Comparison of ENCODE assay signal across 20 cellular contexts in genomic region chr10:120984221-120984620, GRCh38.
DNase-seq lines count a peak whose midpoint lies in the region; ATAC-seq, FAIRE-seq and TF ChIP-seq lines count a peak whose summit lies in the region.
"Had no signal": no experiment of that assay in that cellular context is flagged by ENCODE, and none has a peak within 500 bp of the region (broad histone marks: within the 10 kb centered on the region; RNA-seq: fewer than 3 reads in every experiment).

No MANE protein-coding gene starts in this region.

- peaks cover 10 to 21% (median 14%) of the 10 kb centered on the region in 4 experiments for H3K4me1 ChIP-seq in H1 (replicated peaks in 1 of 4; ENCODE audit: control insufficient read depth in 3 of 4, insufficient read depth in 4 of 4, low read length in 3 of 4)
- H3K4me1 ChIP-seq in osteoblast (ENCODE audit: insufficient read depth, low read length): no peaks in the 10 kb centered on the region
- H3K4me1 ChIP-seq in vagina: peaks cover 11% of the 10 kb centered on the region

- no peak overlapping the region for H2BK120ac ChIP-seq in H1 (replicated peaks; ENCODE audit: low read depth, low read length)

- peaks cover 2 to 9% of the 10 kb centered on the region in 2 experiments; a peak in 3 of 4 replicates for H3K9me3 ChIP-seq in H1 (ENCODE audit: insufficient read depth in 2 of 2, low read depth in 1 of 2, low read length in 1 of 2)
- no peaks in the 10 kb centered on the region for H3K9me3 ChIP-seq in osteoblast (ENCODE audit: low read depth, low read length)
- no peaks in the 10 kb centered on the region for H3K9me3 ChIP-seq in vagina
- H3K9me3 ChIP-seq: A549 had no signal

- no peak for TF ChIP-seq RAD21 in H1 (IDR thresholded peaks at IDR 0.05 in 1 of 2, conservative IDR thresholded peaks at IDR 0.05 in 1 of 2; ENCODE audit: low read depth in 2 of 2, low read length in 2 of 2)

- H3K4me3 ChIP-seq in H1 (ENCODE audit: extremely low read depth in 1 of 4, insufficient read depth in 2 of 4, low read depth in 3 of 4, low read length in 4 of 4) (no peak overlapping the region), osteoblast (ENCODE audit: insufficient read depth, low read length) (no peak overlapping the region), vagina (no peak overlapping the region)
- H3K4me3 ChIP-seq: A549, GM23248 had no signal

- POLR2A ChIA-PET in H1 (lab: Charles Lee; ENCODE audit: partially characterized antibody): no interaction called here

- no peak for ATAC-seq in Right ventricle myocardium inferior
- ATAC-seq: A549, HCT116 had no signal

- H4K8ac ChIP-seq in H1 (ENCODE audit: extremely low read depth, insufficient read depth, low read length): no peak overlapping the region

- no peak overlapping the region for H3K23ac ChIP-seq in H1 (ENCODE audit: insufficient read length)

- CTCF ChIA-PET in H1 (lab: Charles Lee; ENCODE audit: partially characterized antibody): interaction anchor here (1.5 to 3.9 kb wide), 2 partner anchors 13 to 21 kb away, joined by 6 to 15 read pairs; no protein-coding TSS in a partner anchor

- H4K20me1 ChIP-seq in H1 (replicated peaks in 1 of 2; ENCODE audit: control insufficient read depth in 1 of 2, insufficient read depth in 2 of 2, low read length in 2 of 2) (no peaks in the 10 kb centered on the region), osteoblast (ENCODE audit: insufficient read depth, low read length) (no peaks in the 10 kb centered on the region)

- H2BK5ac ChIP-seq in H1 (ENCODE audit: low read depth, low read length): no peak overlapping the region

- H3K27ac ChIP-seq in H1 (ENCODE audit: low read depth, low read length) (no peak overlapping the region), osteoblast (ENCODE audit: low read depth, low read length) (no peak overlapping the region), vagina (no peak overlapping the region)
- H3K27ac ChIP-seq: 22Rv1, A549, C4-2B, GM23248 had no signal

- H2AFZ ChIP-seq in H1 (ENCODE audit: low read length) (no peak overlapping the region), osteoblast (ENCODE audit: low read length) (no peak overlapping the region)
- H2AFZ ChIP-seq: GM23248 had no signal

- H3K56ac ChIP-seq in H1 (replicated peaks; ENCODE audit: insufficient read length, low read depth, low read length): no peak overlapping the region

- H3K36me3 ChIP-seq in H1 (ENCODE audit: control insufficient read depth in 2 of 4, insufficient read depth in 4 of 4, low read length in 3 of 4) (no peaks in the 10 kb centered on the region), osteoblast (ENCODE audit: insufficient read depth, low read length) (no peaks in the 10 kb centered on the region), vagina (no peaks in the 10 kb centered on the region)

- intact Hi-C loops in cardiac septum (cut with DNase I) (no loop called here), Right ventricle myocardium inferior (cut with DNase I) (no loop called here), vagina (cut with DNase I) (no loop called here)

- no peak overlapping the region for H2BK12ac ChIP-seq in H1 (ENCODE audit: low read depth, low read length)

- no peak overlapping the region for H3K18ac ChIP-seq in H1 (ENCODE audit: extremely low read depth, low read length)

- H3K27me3 ChIP-seq in H1 (replicated peaks in 1 of 4; ENCODE audit: control insufficient read depth in 3 of 4, extremely low read depth in 1 of 4, insufficient read depth in 3 of 4, low read length in 3 of 4) (peaks cover 0 to 14% (median 11%) of the 10 kb centered on the region in 4 experiments; a peak in 5 of 7 replicates), osteoblast (ENCODE audit: insufficient read depth, low read length) (peaks cover 3% of the 10 kb centered on the region), vagina (no peaks in the 10 kb centered on the region)

- H3K79me2 ChIP-seq in H1 (ENCODE audit: control insufficient read depth in 1 of 2, insufficient read depth in 2 of 2, low read length in 2 of 2) (no peaks in the 10 kb centered on the region), osteoblast (ENCODE audit: insufficient read depth, low read length) (no peaks in the 10 kb centered on the region)

- no peak for TF ChIP-seq EP300 in H1 (IDR thresholded peaks at IDR 0.05; ENCODE audit: borderline replicate concordance in 1 of 2, low read depth in 2 of 2, low read length in 2 of 2)

- H4K91ac ChIP-seq in H1 (replicated peaks; ENCODE audit: insufficient read length, low read length): no peak overlapping the region

- H3K23me2 ChIP-seq in H1 (ENCODE audit: low read depth, low read length): peaks cover 3% of the 10 kb centered on the region

- no peak overlapping the region for H3K14ac ChIP-seq in H1 (ENCODE audit: insufficient read length)

- H4K5ac ChIP-seq in H1 (ENCODE audit: insufficient read length, low read depth, low read length): no peak overlapping the region

- no peak overlapping the region for H3K9ac ChIP-seq in H1 (replicated peaks in 1 of 4; ENCODE audit: extremely low read depth in 1 of 4, low read depth in 3 of 4, low read length in 3 of 4)
- H3K9ac ChIP-seq: GM23248 had no signal

- H3K4ac ChIP-seq in H1 (replicated peaks; ENCODE audit: insufficient read length, low read depth, low read length): no peak overlapping the region

- TF ChIP-seq CTCF in H1 (IDR thresholded peaks at IDR 0.05; ENCODE audit: control extremely low read depth in 1 of 3, insufficient read depth in 1 of 3, low read depth in 1 of 3, low read length in 3 of 3): no peak
- no peak for TF ChIP-seq CTCF in osteoblast (IDR thresholded peaks at IDR 0.05; ENCODE audit: extremely low read depth, low read depth, low read length)
- TF ChIP-seq CTCF in vagina (IDR thresholded peaks at IDR 0.05): no peak

- H3K4me2 ChIP-seq in H1 (ENCODE audit: insufficient read depth in 1 of 2, low read depth in 2 of 2, low read length in 2 of 2) (no peak overlapping the region), osteoblast (ENCODE audit: insufficient read depth, low read length) (no peak overlapping the region)
- H3K4me2 ChIP-seq: A549 had no signal

- no peak for TF ChIP-seq POLR2A in H1 (IDR thresholded peaks at IDR 0.05; ENCODE audit: control extremely low read depth in 1 of 2, low read depth in 2 of 2, low read length in 2 of 2)
- TF ChIP-seq POLR2A in vagina (IDR thresholded peaks at IDR 0.05): no peak

- peak overlapping the region; percentile 46; the same call in 1 of the 2 replicates for H2BK15ac ChIP-seq in H1 (ENCODE audit: low read length)

- peak; percentile 56 for DNase-seq in cardiac septum (ENCODE audit: low spot score)
- no peak for DNase-seq in Right ventricle myocardium inferior (ENCODE audit: missing footprints)
- peak in 1 of 2 experiments; percentile 28 for DNase-seq in H1 (ENCODE audit: low read depth in 1 of 2, low spot score in 2 of 2)
- DNase-seq in osteoblast (ENCODE audit: insufficient read length, low spot score, missing footprints): peak; percentile 30
- DNase-seq in vagina (ENCODE audit: extremely low spot score in 2 of 2): peak; percentile 49 to 71
- no peak for DNase-seq in NCI-H82 treated with DMSO at 0.1 percent for 48 hours (lab: John Stamatoyannopoulos, UW; ENCODE audit: unreplicated experiment)
- no peak for DNase-seq in NCI-H446 treated with DMSO at 0.1 percent for 48 hours (lab: John Stamatoyannopoulos, UW)
- DNase-seq: AML-193; CD4-positive, alpha-beta T cell; DMS153; DMS79; GDM1; GM23248; HFFc6 had no signal

- no peaks in the 10 kb centered on the region for H3K79me1 ChIP-seq in H1 (ENCODE audit: low read depth, low read length)

- FAIRE-seq in H1 (lab: Jason Lieb, UNC): no peak
- FAIRE-seq: A549, GM19239, H54 had no signal

- no peak overlapping the region for H2BK20ac ChIP-seq in H1 (ENCODE audit: low read length)

- WGBS in H1 (ENCODE audit: extremely low coverage in 1 of 2, insufficient coverage in 1 of 2, insufficient read length in 1 of 2, insufficient replicate concordance in 2 of 2, low coverage in 1 of 2, low lambda C conversion rate in 2 of 2, missing lambda C conversion rate in 1 of 2), 2 experiments: 95% methylated on average over 4 of the region's 4 CpGs; no CpG with 5 or more reads in 1 of the 2 experiments

- H2AK5ac ChIP-seq in H1 (ENCODE audit: low read depth, low read length): peak overlapping the region; percentile 72; the same call in 1 of the 2 replicates

TF ChIP-seq in H1, 55 proteins besides CTCF, POLR2A, EP300 and RAD21:
- TF ChIP-seq E2F6 (IDR thresholded peaks at IDR 0.05) (no peak), CEBPB (IDR thresholded peaks at IDR 0.05; ENCODE audit: low read depth, low read length) (no peak), HDAC6 (IDR thresholded peaks at IDR 0.05; ENCODE audit: low read depth, low read length) (no peak), NANOG (IDR thresholded peaks at IDR 0.05; ENCODE audit: insufficient read depth, low read depth, low read length, poor library complexity, severe bottlenecking) (no peak), TEAD4 (IDR thresholded peaks at IDR 0.05; ENCODE audit: low read depth, low read length) (no peak), ATF3 (IDR thresholded peaks at IDR 0.05; ENCODE audit: insufficient read depth, low read depth, low read length) (no peak), FOSL1 (IDR thresholded peaks at IDR 0.05; ENCODE audit: insufficient read depth, low read depth, low read length) (no peak), SP4 (IDR thresholded peaks at IDR 0.05; ENCODE audit: low read length) (no peak), TCF12 (IDR thresholded peaks at IDR 0.05; ENCODE audit: low read depth, low read length) (no peak), SP2 (IDR thresholded peaks at IDR 0.05; ENCODE audit: low read length) (no peak), CHD1 (IDR thresholded peaks at IDR 0.05; ENCODE audit: low read depth, low read length) (no peak)

Comparison
In these comparisons a context has a peak if more than half of its experiments do, and no peak if none do; other contexts are left out.
1. DNase-seq: peak in cardiac septum (single experiment), osteoblast (single experiment) and vagina (2 of 2); none in Right ventricle myocardium inferior (single experiment), NCI-H82 treated with DMSO at 0.1 percent for 48 hours (single experiment) and NCI-H446 treated with DMSO at 0.1 percent for 48 hours (single experiment).